Comparison of ENCODE assay signal across 9 cellular contexts in the genomic region with DNA sequence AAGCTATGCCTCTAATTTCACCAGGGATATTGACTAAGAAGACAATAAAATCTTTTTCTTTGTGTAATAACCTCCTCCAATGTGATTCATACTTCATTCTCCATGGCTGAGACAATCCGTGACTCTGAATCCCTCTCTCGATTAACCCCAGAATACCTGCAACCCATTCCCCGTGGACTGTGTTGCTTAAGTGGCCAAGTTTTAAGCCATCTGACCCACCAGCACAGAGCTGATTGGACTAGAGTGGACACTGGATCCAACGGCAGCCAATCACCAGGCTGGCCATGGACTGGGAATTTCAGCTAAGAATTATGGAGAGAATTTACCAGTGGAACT. TPM values are rescaled to one million over a fixed set of nuclear protein-coding genes. Genes with fewer than 3 reads are reported as not detected.
DNase-seq lines count a peak whose midpoint lies in the region; ATAC-seq and TF ChIP-seq lines count a peak whose summit lies in the region.
"Had no signal": no experiment of that assay in that cellular context is flagged by ENCODE, and none has a peak within 500 bp of the region (broad histone marks: within the 10 kb centered on the region; RNA-seq: fewer than 3 reads in every experiment).

No MANE protein-coding gene starts in this region.

- POLR2A ChIA-PET in WTC11 (lab: Charles Lee), result interaction anchor here (1.1 to 3.3 kb wide), 8 partner anchors 9 to 350 kb away, joined by 3 to 24 read pairs (median 5); partner anchors contain the start of genes CLTA and GLIPR2

- H3K27me3 Mint-ChIP-seq in WTC11 (ENCODE audit: low read depth), result peaks cover 7% of the 10 kb centered on the region; the same call in 1 of the 2 replicates

- H3K4me3 ChIP-seq in gastroesophageal sphincter (no peak overlapping the region), gastrocnemius medialis (no peak overlapping the region)
- H3K4me3 ChIP-seq: lung had no signal

- peak overlapping the region; percentile 74 to 90 (median 84) for H3K27ac ChIP-seq in gastroesophageal sphincter
- H3K27ac ChIP-seq in gastrocnemius medialis, result peak overlapping the region; percentile 61 to 71 (median 65)

- peaks cover 49% of the 10 kb centered on the region for H3K4me1 Mint-ChIP-seq in WTC11

- TF ChIP-seq CTCF in WTC11 (IDR thresholded peaks at IDR 0.05) (no peak), gastroesophageal sphincter (IDR thresholded peaks at IDR 0.05) (no peak), gastrocnemius medialis (IDR thresholded peaks at IDR 0.05 in 4 of 5, conservative IDR thresholded peaks at IDR 0.05 in 1 of 5) (no peak)

- DNase-seq in EL (peak; percentile 35), WTC11 (ENCODE audit: low spot score) (no peak), gastrocnemius medialis (no peak), KBM-7 (no peak), NCI-H146 (lab: John Stamatoyannopoulos, UW) (no peak), globus pallidus (ENCODE audit: low spot score) (no peak)

- H3K27ac Mint-ChIP-seq in WTC11, result peak overlapping the region; percentile 90

- no peak for TF ChIP-seq POLR2A in gastroesophageal sphincter (IDR thresholded peaks at IDR 0.05)
- TF ChIP-seq POLR2A in gastrocnemius medialis (IDR thresholded peaks at IDR 0.05), result no peak

- no peaks in the 10 kb centered on the region for H3K36me3 ChIP-seq in gastroesophageal sphincter
- H3K36me3 ChIP-seq in gastrocnemius medialis, result no peaks in the 10 kb centered on the region

- ATAC-seq in WTC11 (no peak), gastroesophageal sphincter (peak; percentile 12), gastrocnemius medialis (peak; percentile 29 to 53), HG03175 (IDR thresholded peaks at IDR 0.05; ENCODE audit: unreplicated experiment) (no peak)

- H3K27me3 ChIP-seq in gastroesophageal sphincter (no peaks in the 10 kb centered on the region), gastrocnemius medialis (peaks cover 0 to 9% (median 8%) of the 10 kb centered on the region in 3 donors)

- 0 out of 2 replicates have a peak overlapping the region, but pooled peaks have one; percentile 0 for H3K4me3 Mint-ChIP-seq in WTC11

- CTCF ChIA-PET in WTC11 (lab: Charles Lee), result interaction anchor here (0.6 to 5.3 kb wide), 16 partner anchors 9 to 282 kb away, joined by 3 to 131 read pairs (median 5); partner anchors contain the start of genes CLTA and GLIPR2

- no peaks in the 10 kb centered on the region for H3K36me3 Mint-ChIP-seq in WTC11

- H3K9me3 ChIP-seq in gastroesophageal sphincter (no peaks in the 10 kb centered on the region), gastrocnemius medialis (no peaks in the 10 kb centered on the region)

- H3K9me3 Mint-ChIP-seq in WTC11, result 0 out of 2 replicates have a peak, but pooled peaks cover 3% of the 10 kb centered on the region

- in situ Hi-C loops in gastrocnemius medialis (cut with MboI; ENCODE audit: low sequenced_read_pairs in 4 of 4) (no loop called here), KBM-7 (cut with MboI; ENCODE audit: low pct_unique_long_range_greater_than_20kb, low sequenced_read_pairs) (loop anchor here (10.0 kb wide), 1 partner anchor 49 kb away; no protein-coding TSS in a partner anchor)

- intact Hi-C loops in gastrocnemius medialis (cut with DNase I; ENCODE audit: low total_unique reads), result loop anchor here (10.0 kb wide), 1 partner anchor 129 kb away; the partner anchor contains the start of gene RECK

- WGBS in gastroesophageal sphincter (ENCODE audit: low coverage in 1 of 2), 2 donors, result 37 to 41% methylated on average over 4 of the region's 4 CpGs

- TF ChIP-seq EP300 in gastroesophageal sphincter (IDR thresholded peaks at IDR 0.05), result no peak

- H3K4me1 ChIP-seq in gastroesophageal sphincter, result peaks cover 5 to 79% (median 27%) of the 10 kb centered on the region in 3 donors
- peaks cover 2 to 18% of the 10 kb centered on the region in 2 donors for H3K4me1 ChIP-seq in gastrocnemius medialis

TF ChIP-seq in WTC11, 78 proteins besides CTCF, POLR2A, EP300 and RAD21:
- peak; percentile 45; the same call in 1 of the 2 replicates for TF ChIP-seq NFYB (CRISPR knock-in tag; conservative IDR thresholded peaks at IDR 0.05; ENCODE audit: low read depth)
- no peak for TF ChIP-seq NFATC4 (CRISPR knock-in tag; IDR thresholded peaks at IDR 0.05)
- TF ChIP-seq, protein P1, sequence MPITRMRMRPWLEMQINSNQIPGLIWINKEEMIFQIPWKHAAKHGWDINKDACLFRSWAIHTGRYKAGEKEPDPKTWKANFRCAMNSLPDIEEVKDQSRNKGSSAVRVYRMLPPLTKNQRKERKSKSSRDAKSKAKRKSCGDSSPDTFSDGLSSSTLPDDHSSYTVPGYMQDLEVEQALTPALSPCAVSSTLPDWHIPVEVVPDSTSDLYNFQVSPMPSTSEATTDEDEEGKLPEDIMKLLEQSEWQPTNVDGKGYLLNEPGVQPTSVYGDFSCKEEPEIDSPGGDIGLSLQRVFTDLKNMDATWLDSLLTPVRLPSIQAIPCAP (CRISPR knock-in tag; IDR thresholded peaks at IDR 0.05), result no peak
TF ChIP-seq in WTC11: peak in this region for 1.

RNA-seq across cellular contexts. Expression of gene CCIN, which starts 5.4 kb away (rescaled TPM):
- total RNA-seq in WTC11 (2021) (0.16 to 0.48 TPM (median 0.20 TPM) in 3 replicates), gastroesophageal sphincter (1 to 10 TPM in 2 of 4 donors, under 1 TPM in 1, not detected in 1; 0.31 to 1.7 (median 1.5) TPM), gastrocnemius medialis (not detected)

RNA-seq across cellular contexts. Expression of gene CLTA, which starts 26.9 kb away (rescaled TPM):
- 213 to 220 TPM (median 220 TPM) in 3 replicates for total RNA-seq in WTC11 (2021)
- 100 to 1,000 TPM; 136 to 195 (median 158) TPM for total RNA-seq in gastroesophageal sphincter
- 10 to 100 TPM; 48.4 to 86.7 (median 69.0) TPM for total RNA-seq in gastrocnemius medialis

RNA-seq across cellular contexts. Expression of gene GLIPR2, which starts 27.3 kb away (rescaled TPM):
- 3.7 to 6.3 TPM (median 5.3 TPM) in 3 replicates for total RNA-seq in WTC11 (2021)
- total RNA-seq in gastroesophageal sphincter, result 10 to 100 TPM; 52.8 to 76.8 (median 59.8) TPM
- total RNA-seq in gastrocnemius medialis, result 1 to 10 TPM; 3.3 to 5.3 (median 3.9) TPM

Comparison
In these comparisons a context has a peak if more than half of its experiments do, and no peak if none do; other contexts are left out.
1. ATAC-seq: peak in gastroesophageal sphincter (single experiment) and gastrocnemius medialis (2 of 2); none in WTC11 (single experiment) and HG03175 (single experiment).